Comparison of ENCODE assay signal across 11 cellular contexts in genomic region chr1:199545780-199546179, GRCh38.
A peak's percentile ranks its signal among the peaks of the same experiment; 100 is the strongest.
DNase-seq lines count a peak whose midpoint lies in the region; ATAC-seq, FAIRE-seq and TF ChIP-seq lines count a peak whose summit lies in the region.
"Had no signal": no experiment of that assay in that cellular context is flagged by ENCODE, and none has a peak within 500 bp of the region (broad histone marks: within the 10 kb centered on the region; RNA-seq: fewer than 3 reads in every experiment).

No MANE protein-coding gene starts in this region.

- WGBS in pancreas, 2 donors: 52 to 59% methylated on average over 1 of the region's 1 CpG
- 74% methylated on average over 1 of the region's 1 CpG for WGBS in testis, 2 donors
- whole genome bisulfite sequencing in suprapubic skin: 57% methylated on average over 1 of the region's 1 CpG

- H3K27me3 ChIP-seq in pancreas (no peaks in the 10 kb centered on the region), testis (no peaks in the 10 kb centered on the region), suprapubic skin (no peaks in the 10 kb centered on the region)
- H3K27me3 ChIP-seq: sigmoid colon had no signal

- TF ChIP-seq CTCF in pancreas (IDR thresholded peaks at IDR 0.05): no peak
- TF ChIP-seq CTCF in testis (IDR thresholded peaks at IDR 0.05): no peak
- TF ChIP-seq CTCF in suprapubic skin (IDR thresholded peaks at IDR 0.05): no peak

- H3K4me1 ChIP-seq in pancreas: no peaks in the 10 kb centered on the region
- H3K4me1 ChIP-seq in testis: no peaks in the 10 kb centered on the region
- no peaks in the 10 kb centered on the region for H3K4me1 ChIP-seq in suprapubic skin
- H3K4me1 ChIP-seq: sigmoid colon had no signal

- no peak for FAIRE-seq in pancreas (lab: Jason Lieb, UNC)
- FAIRE-seq: endometrium had no signal

- H3K36me3 ChIP-seq in pancreas (no peaks in the 10 kb centered on the region), testis (ENCODE audit: low read depth, missing control alignments) (no peaks in the 10 kb centered on the region), suprapubic skin (no peaks in the 10 kb centered on the region)
- H3K36me3 ChIP-seq: sigmoid colon had no signal

- no peak overlapping the region for H3K4me3 Mint-ChIP-seq in stimulated activated effector memory CD8-positive, alpha-beta T cell treated with anti-CD3 and anti-CD28 coated beads, Interleukin-12 subunit alpha, Interleukin-12 subunit beta, amount 100 ng/mL, for 72 hours
- H3K4me3 Mint-ChIP-seq: B cell had no signal

- no peaks in the 10 kb centered on the region for H3K9me3 Mint-ChIP-seq in stimulated activated effector memory CD8-positive, alpha-beta T cell treated with anti-CD3 and anti-CD28 coated beads, Interleukin-12 subunit alpha, Interleukin-12 subunit beta, amount 100 ng/mL, for 72 hours

- H3K27ac Mint-ChIP-seq in stimulated activated effector memory CD8-positive, alpha-beta T cell treated with anti-CD3 and anti-CD28 coated beads, Interleukin-12 subunit alpha, Interleukin-12 subunit beta, amount 100 ng/mL, for 72 hours: no peak overlapping the region
- H3K27ac Mint-ChIP-seq: B cell had no signal

- DNase-seq in NCI-H82 (lab: John Stamatoyannopoulos, UW) (peak; percentile 25), NCI-H82 treated with DMSO at 0.1 percent for 48 hours (lab: John Stamatoyannopoulos, UW; ENCODE audit: unreplicated experiment) (no peak), amniotic epithelial cell (ENCODE audit: low read depth) (peak; percentile 15), pancreas (peak in 2 of 6 donors; percentile 14 to 15), testis (no peak), suprapubic skin (ENCODE audit: low spot score in 2 of 2) (no peak)
- DNase-seq in stimulated activated effector memory CD8-positive, alpha-beta T cell treated with anti-CD3 and anti-CD28 coated beads, Interleukin-12 subunit alpha, Interleukin-12 subunit beta, amount 100 ng/mL, for 72 hours (ENCODE audit: low spot score in 2 of 2): no peak
- DNase-seq: sigmoid colon had no signal

- H3K36me3 Mint-ChIP-seq in stimulated activated effector memory CD8-positive, alpha-beta T cell treated with anti-CD3 and anti-CD28 coated beads, Interleukin-12 subunit alpha, Interleukin-12 subunit beta, amount 100 ng/mL, for 72 hours: no peaks in the 10 kb centered on the region

- TF ChIP-seq EP300 in suprapubic skin (IDR thresholded peaks at IDR 0.05): no peak

- peak; percentile 55 for ATAC-seq in HG03175 (IDR thresholded peaks at IDR 0.05; ENCODE audit: unreplicated experiment)
- peak in 3 of 4 donors; percentile 35 to 64 (median 43) for ATAC-seq in pancreas
- no peak for ATAC-seq in stimulated activated effector memory CD8-positive, alpha-beta T cell treated with anti-CD3 and anti-CD28 coated beads, Interleukin-12 subunit alpha, Interleukin-12 subunit beta, amount 100 ng/mL, for 72 hours

- TF ChIP-seq POLR2A in testis (IDR thresholded peaks at IDR 0.05): no peak
- no peak for TF ChIP-seq POLR2A in suprapubic skin (IDR thresholded peaks at IDR 0.05)

- no peaks in the 10 kb centered on the region for H3K4me1 Mint-ChIP-seq in stimulated activated effector memory CD8-positive, alpha-beta T cell treated with anti-CD3 and anti-CD28 coated beads, Interleukin-12 subunit alpha, Interleukin-12 subunit beta, amount 100 ng/mL, for 72 hours

- H3K27ac ChIP-seq in pancreas (no peak overlapping the region), testis (no peak overlapping the region), suprapubic skin (no peak overlapping the region)
- H3K27ac ChIP-seq: sigmoid colon had no signal

- no peak overlapping the region for H3K4me3 ChIP-seq in pancreas
- no peak overlapping the region for H3K4me3 ChIP-seq in testis
- no peak overlapping the region for H3K4me3 ChIP-seq in suprapubic skin
- H3K4me3 ChIP-seq: sigmoid colon had no signal

- H3K9me3 ChIP-seq in pancreas: no peaks in the 10 kb centered on the region
- H3K9me3 ChIP-seq in testis: no peaks in the 10 kb centered on the region
- H3K9me3 ChIP-seq in suprapubic skin: no peaks in the 10 kb centered on the region
- H3K9me3 ChIP-seq: sigmoid colon had no signal

- intact Hi-C loops in pancreas (cut with DNase I) (no loop called here), testis (cut with DNase I; ENCODE audit: low total_unique reads) (no loop called here)

Comparison
In these comparisons a context has a peak if more than half of its experiments do, and no peak if none do; other contexts are left out.
1. DNase-seq: peak in NCI-H82 (single experiment) and amniotic epithelial cell (single experiment); none in NCI-H82 treated with DMSO at 0.1 percent for 48 hours (single experiment), testis (single experiment), stimulated activated effector memory CD8-positive, alpha-beta T cell treated with anti-CD3 and anti-CD28 coated beads, Interleukin-12 subunit alpha, Interleukin-12 subunit beta, amount 100 ng/mL, for 72 hours (0 of 2) and suprapubic skin (0 of 2).